Comparison of ENCODE assay signal across 9 cellular contexts in genomic region chr22:50532824-50533344, GRCh38. TPM values are rescaled to one million over a fixed set of nuclear protein-coding genes. Genes with fewer than 3 reads are reported as not detected.
DNase-seq lines count a peak whose midpoint lies in the region; ATAC-seq and TF ChIP-seq lines count a peak whose summit lies in the region.
"Had no signal": no experiment of that assay in that cellular context is flagged by ENCODE, and none has a peak within 500 bp of the region (broad histone marks: within the 10 kb centered on the region; RNA-seq: fewer than 3 reads in every experiment).

No MANE protein-coding gene starts in this region.

- no peak overlapping the region for H3K4ac ChIP-seq in trophoblast cell (ENCODE audit: low read depth, low read length)

- no CpG with 5 or more reads among the region's 6 CpGs for WGBS in trophoblast cell (ENCODE audit: extremely low coverage, insufficient coverage, insufficient read length)

- H3K79me2 ChIP-seq in trophoblast cell (ENCODE audit: control insufficient read depth, insufficient read depth, low read length, poor library complexity), result peaks cover 17% of the 10 kb centered on the region

- POLR2A ChIA-PET in HEK293T (lab: Yijun Ruan, JAX), result interaction anchor here (1.3 kb wide), 1 partner anchor 30 kb away, joined by 3 read pairs; the partner anchor contains the start of gene SYCE3

- no peak overlapping the region for H4K12ac ChIP-seq in trophoblast cell (ENCODE audit: low read depth, low read length)

- ATAC-seq in GM21786 (IDR thresholded peaks at IDR 0.05; ENCODE audit: unreplicated experiment), result no peak

- peak overlapping the region; percentile 97 for H2BK5ac ChIP-seq in trophoblast cell (ENCODE audit: low read depth, low read length, poor library complexity)

- H3K18ac ChIP-seq in trophoblast cell (ENCODE audit: low read length), result no peak overlapping the region

- H2AFZ ChIP-seq in trophoblast cell (ENCODE audit: insufficient read depth, low read length, poor library complexity), result no peak overlapping the region

- peak overlapping the region; percentile 74 for H4K8ac ChIP-seq in trophoblast cell (ENCODE audit: low read depth, low read length)

- H3K4me3 ChIP-seq in GM06990 (replicated peaks; ENCODE audit: low read depth, low read length), result peak overlapping the region; percentile 90
- H3K4me3 ChIP-seq in Peyer's patch, result no peak overlapping the region
- peak overlapping the region; percentile 82 for H3K4me3 ChIP-seq in epithelial cell of proximal tubule (ENCODE audit: low read depth, low read length)
- H3K4me3 ChIP-seq in trophoblast cell (ENCODE audit: low read depth, low read length), result no peak overlapping the region

- no peaks in the 10 kb centered on the region for H3K36me3 ChIP-seq in GM06990 (ENCODE audit: control insufficient read depth, insufficient read depth, low read length)
- no peaks in the 10 kb centered on the region for H3K36me3 ChIP-seq in Peyer's patch
- H3K36me3 ChIP-seq in trophoblast cell (ENCODE audit: control insufficient read depth in 1 of 2, insufficient read depth in 2 of 2, low read length in 2 of 2), result no peaks in the 10 kb centered on the region

- H3K27ac ChIP-seq in Peyer's patch (peak overlapping the region; percentile 97 to 100 (median 98)), trophoblast cell (ENCODE audit: low read depth, low read length) (peak overlapping the region; percentile 98)

- H3K27me3 ChIP-seq in GM06990 (replicated peaks; ENCODE audit: control insufficient read depth, insufficient read depth, low read length), result no peaks in the 10 kb centered on the region
- H3K27me3 ChIP-seq in Peyer's patch, result no peaks in the 10 kb centered on the region
- H3K27me3 ChIP-seq in trophoblast cell (ENCODE audit: insufficient read depth, low read length), result no peaks in the 10 kb centered on the region

- no peak overlapping the region for H3K9ac ChIP-seq in trophoblast cell (ENCODE audit: low read length)

- H3K4me1 ChIP-seq in Peyer's patch (peaks cover 0 to 30% (median 7%) of the 10 kb centered on the region in 4 donors), trophoblast cell (ENCODE audit: control insufficient read depth in 1 of 2, insufficient read depth in 2 of 2, low read length in 2 of 2) (peaks cover 21 to 43% of the 10 kb centered on the region in 2 experiments)

- no peak overlapping the region for H2BK12ac ChIP-seq in trophoblast cell (ENCODE audit: low read length)

- no peak for DNase-seq in GM06990 (ENCODE audit: extremely low read depth, insufficient read length)
- no peak for DNase-seq in Peyer's patch
- no peak for DNase-seq in epithelial cell of proximal tubule (ENCODE audit: low read depth)
- DNase-seq in trophoblast cell, result peak in 1 of 2 donors; percentile 44
- DNase-seq in OCI-M2 (lab: John Stamatoyannopoulos, UW; ENCODE audit: unreplicated experiment), result no peak
- DNase-seq in DMS53 treated with DMSO at 0.1 percent for 48 hours (lab: John Stamatoyannopoulos, UW; ENCODE audit: unreplicated experiment), result no peak
- DNase-seq in HEK293T (ENCODE audit: extremely low spot score), result no peak
- DNase-seq: NCI-H1930 had no signal

- peak overlapping the region; percentile 80 for H4K91ac ChIP-seq in trophoblast cell (ENCODE audit: low read depth, low read length)

- CTCF ChIA-PET in HEK293T (lab: Yijun Ruan, JAX), result no interaction called here

- TF ChIP-seq CTCF in GM06990 (IDR thresholded peaks at IDR 0.05; ENCODE audit: insufficient read depth, low read length, poor library complexity, severe bottlenecking) (no peak), Peyer's patch (IDR thresholded peaks at IDR 0.05) (no peak), epithelial cell of proximal tubule (conservative IDR thresholded peaks at IDR 0.05; ENCODE audit: low read depth, low read length) (no peak)

- peaks cover 40% of the 10 kb centered on the region for H3K79me1 ChIP-seq in trophoblast cell (ENCODE audit: low read length)

- TF ChIP-seq POLR2A in Peyer's patch (IDR thresholded peaks at IDR 0.05), result no peak

- H2AK5ac ChIP-seq in trophoblast cell (ENCODE audit: low read length), result no peak overlapping the region

- H3K23ac ChIP-seq in trophoblast cell (ENCODE audit: low read length), result no peak overlapping the region

- H3K14ac ChIP-seq in trophoblast cell (ENCODE audit: low read length), result peak overlapping the region; percentile 71

- peak overlapping the region; percentile 17 for H3K4me2 ChIP-seq in trophoblast cell (ENCODE audit: low read length)

- H2BK120ac ChIP-seq in trophoblast cell (ENCODE audit: insufficient read depth, low read length, poor library complexity), result peak overlapping the region; percentile 95

- H3K9me3 ChIP-seq in Peyer's patch, result no peaks in the 10 kb centered on the region
- no peaks in the 10 kb centered on the region for H3K9me3 ChIP-seq in trophoblast cell (ENCODE audit: insufficient read depth, low read depth, low read length)

TF ChIP-seq in HEK293T, 16 proteins besides CTCF, POLR2A, EP300 and RAD21:
- no peak for TF ChIP-seq FOXK2 (IDR thresholded peaks at IDR 0.05)
- TF ChIP-seq FOXM1 (IDR thresholded peaks at IDR 0.05; ENCODE audit: borderline replicate concordance), result no peak
- no peak for TF ChIP-seq SP1 (IDR thresholded peaks at IDR 0.05)
- TF ChIP-seq ELF4 (IDR thresholded peaks at IDR 0.05), result no peak
- TF ChIP-seq SUZ12 (IDR thresholded peaks at IDR 0.05), result no peak
- no peak for TF ChIP-seq L3MBTL2 (conservative IDR thresholded peaks at IDR 0.05)
- TF ChIP-seq HDGF (IDR thresholded peaks at IDR 0.05; ENCODE audit: borderline replicate concordance), result no peak
- no peak for TF ChIP-seq LEF1 (IDR thresholded peaks at IDR 0.05; ENCODE audit: borderline replicate concordance)
- TF ChIP-seq ZNF384 (IDR thresholded peaks at IDR 0.05), result no peak
- TF ChIP-seq CTBP1 (IDR thresholded peaks at IDR 0.05; ENCODE audit: borderline replicate concordance), result no peak
- TF ChIP-seq NFRKB (IDR thresholded peaks at IDR 0.05), result no peak
- TF ChIP-seq TARDBP (IDR thresholded peaks at IDR 0.05), result no peak
- TF ChIP-seq, protein P1, sequence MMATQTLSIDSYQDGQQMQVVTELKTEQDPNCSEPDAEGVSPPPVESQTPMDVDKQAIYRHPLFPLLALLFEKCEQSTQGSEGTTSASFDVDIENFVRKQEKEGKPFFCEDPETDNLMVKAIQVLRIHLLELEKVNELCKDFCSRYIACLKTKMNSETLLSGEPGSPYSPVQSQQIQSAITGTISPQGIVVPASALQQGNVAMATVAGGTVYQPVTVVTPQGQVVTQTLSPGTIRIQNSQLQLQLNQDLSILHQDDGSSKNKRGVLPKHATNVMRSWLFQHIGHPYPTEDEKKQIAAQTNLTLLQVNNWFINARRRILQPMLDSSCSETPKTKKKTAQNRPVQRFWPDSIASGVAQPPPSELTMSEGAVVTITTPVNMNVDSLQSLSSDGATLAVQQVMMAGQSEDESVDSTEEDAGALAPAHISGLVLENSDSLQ (IDR thresholded peaks at IDR 0.05), result no peak
- no peak for TF ChIP-seq ARNT (IDR thresholded peaks at IDR 0.05)
- no peak for TF ChIP-seq BHLHE40 (IDR thresholded peaks at IDR 0.05; ENCODE audit: borderline replicate concordance)
- no peak for TF ChIP-seq FOXA1 (IDR thresholded peaks at IDR 0.05)
TF ChIP-seq in HEK293T: peak in this region for 0.

RNA-seq across cellular contexts. Expression of gene TYMP, which starts 3.1 kb away (rescaled TPM):
- total RNA-seq in Peyer's patch (10 to 100 TPM; 53.5 to 93.9 (median 88.3) TPM), epithelial cell of proximal tubule (7.6 and 13.1 TPM in 2 replicates)
- polyA plus RNA-seq in trophoblast cell (2013), result 19.5 and 20.6 TPM in 2 replicates

RNA-seq across cellular contexts. Expression of gene SCO2, which starts 7.5 kb away (rescaled TPM):
- total RNA-seq in Peyer's patch (1 to 10 TPM in 3 of 4 donors, not detected in 1; 1.2 to 6.3 (median 4.5) TPM), epithelial cell of proximal tubule (1.4 TPM in 1 of 2 replicates, not detected in the other)
- 0.60 and 0.63 TPM in 2 replicates for polyA plus RNA-seq in trophoblast cell (2013)

RNA-seq across cellular contexts. Expression of gene KLHDC7B, which starts 12.8 kb away (rescaled TPM):
- total RNA-seq in Peyer's patch (1 to 10 TPM in 1 of 4 donors, not detected in 3; 1.1 TPM), epithelial cell of proximal tubule (0.07 TPM in 1 of 2 replicates, not detected in the other)
- polyA plus RNA-seq in trophoblast cell (2013), result 0.08 and 0.10 TPM in 2 replicates

RNA-seq across cellular contexts. Expression of gene NCAPH2, which starts 24.9 kb away (rescaled TPM):
- 10 to 100 TPM; 34.0 to 85.8 (median 41.2) TPM for total RNA-seq in Peyer's patch
- total RNA-seq in epithelial cell of proximal tubule, result 69.3 and 81.5 TPM in 2 replicates
- 24.4 and 24.9 TPM in 2 replicates for polyA plus RNA-seq in trophoblast cell (2013)

RNA-seq across cellular contexts. Expression of gene LMF2, which starts 25.4 kb away (rescaled TPM):
- total RNA-seq in Peyer's patch, result 10 to 100 TPM; 68.5 to 94.9 (median 83.3) TPM
- 69.2 and 83.3 TPM in 2 replicates for total RNA-seq in epithelial cell of proximal tubule
- polyA plus RNA-seq in trophoblast cell (2013), result 63.1 and 64.7 TPM in 2 replicates

Comparison
In these comparisons a context has a peak if more than half of its experiments do, and no peak if none do; other contexts are left out.
1. H3K4me3 ChIP-seq: peak in GM06990 (single experiment) and epithelial cell of proximal tubule (single experiment); none in Peyer's patch (0 of 4) and trophoblast cell (single experiment).